Comparison of ENCODE assay signal across 20 cellular contexts in the genomic region with DNA sequence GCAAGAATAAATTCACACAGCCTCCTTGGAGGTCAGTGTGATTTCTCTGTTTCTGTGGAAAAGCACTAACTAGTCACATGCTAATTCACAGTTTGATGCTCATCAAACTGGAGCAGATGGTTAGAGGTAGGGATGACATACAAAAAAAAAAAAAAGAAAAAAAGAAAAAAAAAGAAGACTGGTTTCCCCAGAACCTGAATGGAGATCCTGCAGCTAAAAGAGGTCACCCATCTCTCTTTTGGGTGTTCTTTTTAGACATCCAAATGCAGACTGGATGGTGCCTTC.
"Had no signal": no experiment of that assay in that cellular context is flagged by ENCODE, and none has a peak within 500 bp of the region (broad histone marks: within the 10 kb centered on the region; RNA-seq: fewer than 3 reads in every experiment).

No MANE protein-coding gene starts in this region.

- H3K27ac ChIP-seq: ascending aorta, esophagus muscularis mucosa, right atrium auricular region, upper lobe of left lung had no signal

- H3K4me3 Mint-ChIP-seq: activated naive CD4-positive, alpha-beta T cell treated with anti-CD3 and anti-CD28 coated beads for 36 hours; activated naive CD8-positive, alpha-beta T cell treated with anti-CD3 and anti-CD28 coated beads, Interleukin-2, amount 50 U/mL, for 24 hours; activated T-helper 17 cell treated with anti-CD3 and anti-CD28 coated beads, Interleukin-2, amount 50 U/mL, for 72 hours; memory B cell; natural killer cell treated with Interleukin-12 subunit alpha and Interleukin-12 subunit beta and Interleukin-15 and Interleukin-18, amount 100 ng/mL, for 72 hours; T-cell had no signal

- H3K27me3 ChIP-seq: ascending aorta, esophagus muscularis mucosa, right atrium auricular region, upper lobe of left lung had no signal

- DNase-seq: activated CD4-positive, CD25-positive, alpha-beta regulatory T cell treated with anti-CD3 and anti-CD28 coated beads, Interleukin-2, amount 50 U/mL, for 72 hours; activated naive CD4-positive, alpha-beta T cell treated with anti-CD3 and anti-CD28 coated beads for 36 hours; activated naive CD8-positive, alpha-beta T cell treated with anti-CD3 and anti-CD28 coated beads, Interleukin-2, amount 50 U/mL, for 24 hours; hypothalamus; left ventricle myocardium superior; occipital lobe; stimulated activated CD4-positive, alpha-beta T cell treated with anti-CD3 and anti-CD28 coated beads, Interleukin-4, amount 100 ng/mL, for 24 hours; stimulated activated CD8-positive, alpha-beta memory T cell treated with anti-CD3 and anti-CD28 coated beads, Interleukin-4, amount 100 ng/mL, for 48 hours; stimulated activated naive CD4-positive, alpha-beta T cell treated with Interleukin-2 at 50 U/mL for 16 hours; substantia nigra; T-cell; T1000; upper lobe of left lung had no signal

- H3K9me3 Mint-ChIP-seq: activated naive CD4-positive, alpha-beta T cell treated with anti-CD3 and anti-CD28 coated beads for 36 hours; activated T-helper 17 cell treated with anti-CD3 and anti-CD28 coated beads, Interleukin-2, amount 50 U/mL, for 72 hours; memory B cell; natural killer cell treated with Interleukin-12 subunit alpha and Interleukin-12 subunit beta and Interleukin-15 and Interleukin-18, amount 100 ng/mL, for 72 hours; T-cell had no signal

- H3K36me3 ChIP-seq: ascending aorta, esophagus muscularis mucosa, right atrium auricular region, upper lobe of left lung had no signal

- H3K27me3 Mint-ChIP-seq: activated naive CD8-positive, alpha-beta T cell treated with anti-CD3 and anti-CD28 coated beads, Interleukin-2, amount 50 U/mL, for 24 hours; activated T-helper 17 cell treated with anti-CD3 and anti-CD28 coated beads, Interleukin-2, amount 50 U/mL, for 72 hours; memory B cell; T-cell had no signal

- H3K4me3 ChIP-seq: ascending aorta, esophagus muscularis mucosa, right atrium auricular region, skin epidermis, upper lobe of left lung had no signal

- H3K36me3 Mint-ChIP-seq: memory B cell; natural killer cell treated with Interleukin-12 subunit alpha and Interleukin-12 subunit beta and Interleukin-15 and Interleukin-18, amount 100 ng/mL, for 72 hours; T-cell had no signal

- H3K27ac Mint-ChIP-seq: activated naive CD4-positive, alpha-beta T cell treated with anti-CD3 and anti-CD28 coated beads for 36 hours; activated naive CD8-positive, alpha-beta T cell treated with anti-CD3 and anti-CD28 coated beads, Interleukin-2, amount 50 U/mL, for 24 hours; activated T-helper 17 cell treated with anti-CD3 and anti-CD28 coated beads, Interleukin-2, amount 50 U/mL, for 72 hours; memory B cell; natural killer cell treated with Interleukin-12 subunit alpha and Interleukin-12 subunit beta and Interleukin-15 and Interleukin-18, amount 100 ng/mL, for 72 hours; T-cell had no signal
